1 cellular context compared by ENCODE assay signal in the genomic region with DNA sequence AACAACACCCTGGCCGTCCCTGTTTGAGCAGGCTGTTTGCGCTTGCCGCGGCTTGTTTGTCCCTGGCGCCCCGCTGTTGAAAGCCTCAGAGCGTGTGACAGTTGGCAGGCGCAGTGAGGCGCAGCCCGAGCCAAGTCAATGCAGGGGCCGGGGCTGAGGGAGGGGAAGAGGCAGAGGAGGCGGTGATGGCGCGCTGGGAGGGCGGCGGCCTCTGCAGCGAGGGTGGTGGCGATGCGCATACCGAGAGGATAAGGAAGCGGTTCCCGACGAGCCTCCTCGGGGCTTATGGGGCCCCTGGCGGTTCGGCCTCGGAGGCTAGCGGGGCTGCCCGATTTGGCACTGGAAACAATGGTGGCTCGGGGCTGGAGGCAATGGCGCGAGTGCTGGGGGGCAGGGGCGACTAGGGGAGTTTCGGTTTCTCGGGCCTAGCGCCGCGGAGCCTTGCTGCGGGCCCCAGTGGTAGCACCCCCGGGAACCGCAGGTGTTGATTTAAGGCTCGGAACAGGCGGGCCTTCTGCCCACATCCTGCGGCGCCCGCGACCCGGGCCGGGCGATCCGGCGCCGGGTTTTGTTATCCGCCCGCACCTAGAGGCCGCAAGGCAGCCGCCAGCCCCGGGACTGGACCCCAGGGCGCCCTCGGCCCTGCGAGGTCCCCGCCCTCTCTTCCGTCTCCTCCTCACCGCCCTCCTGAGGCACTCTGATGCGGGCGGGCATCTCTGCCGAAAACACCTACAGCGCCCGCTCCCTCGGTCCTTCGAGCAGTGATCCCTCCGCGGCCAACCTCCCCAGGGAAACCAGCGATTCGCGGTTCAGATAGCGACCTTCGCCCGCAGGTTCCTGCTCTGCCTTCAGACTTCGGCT.
A peak's percentile ranks its signal among the peaks of the same experiment; 100 is the strongest.
TF ChIP-seq lines count a peak whose summit lies in the region.

No MANE protein-coding gene starts in this region.

TF ChIP-seq in H1, 55 proteins besides CTCF, POLR2A, EP300 and RAD21 (continued from another document):
- TF ChIP-seq KDM1A (IDR thresholded peaks at IDR 0.05; ENCODE audit: borderline replicate concordance, low read length) = peak; percentile 46; the same call in 1 of the 2 replicates
TF ChIP-seq in H1: peak in this region for 16.
